Comparison of ENCODE assay signal across 16 cellular contexts in genomic region chr16:30619643-30620042, GRCh38.
"Had no signal": no experiment of that assay in that cellular context is flagged by ENCODE, and none has a peak within 500 bp of the region (broad histone marks: within the 10 kb centered on the region; RNA-seq: fewer than 3 reads in every experiment).

No MANE protein-coding gene starts in this region.

- H3K36me3 Mint-ChIP-seq: memory B cell; naive thymus-derived CD8-positive, alpha-beta T cell had no signal

- H3K9me3 Mint-ChIP-seq: activated naive CD8-positive, alpha-beta T cell treated with anti-CD3 and anti-CD28 coated beads, Interleukin-2, amount 50 U/mL, for 24 hours; memory B cell; naive thymus-derived CD8-positive, alpha-beta T cell; T-helper 2 cell treated with Interferon-gamma antibody and Interleukin-4, amounts not matched to agents 5 μg/mL and 100 μg/mL, for 36 hours had no signal

- H3K4me1 Mint-ChIP-seq: memory B cell had no signal

- ATAC-seq: activated CD4-positive, CD25-positive, alpha-beta regulatory T cell treated with anti-CD3 and anti-CD28 coated beads, Interleukin-2, amount 50 U/mL, for 24 hours; activated naive CD8-positive, alpha-beta T cell treated with anti-CD3 and anti-CD28 coated beads, Interleukin-2, amount 50 U/mL, for 24 hours; heart right ventricle; naive thymus-derived CD8-positive, alpha-beta T cell had no signal

- H3K4me3 Mint-ChIP-seq: activated naive CD8-positive, alpha-beta T cell treated with anti-CD3 and anti-CD28 coated beads, Interleukin-2, amount 50 U/mL, for 24 hours; memory B cell; naive thymus-derived CD8-positive, alpha-beta T cell; T-helper 2 cell treated with Interferon-gamma antibody and Interleukin-4, amounts not matched to agents 5 μg/mL and 100 μg/mL, for 36 hours had no signal

- H3K27ac Mint-ChIP-seq: activated naive CD8-positive, alpha-beta T cell treated with anti-CD3 and anti-CD28 coated beads, Interleukin-2, amount 50 U/mL, for 24 hours; memory B cell; T-helper 2 cell treated with Interferon-gamma antibody and Interleukin-4, amounts not matched to agents 5 μg/mL and 100 μg/mL, for 36 hours had no signal

- DNase-seq: activated naive CD4-positive, alpha-beta T cell treated with Interleukin-2 at 50 U/mL for 16 hours; activated naive CD8-positive, alpha-beta T cell treated with anti-CD3 and anti-CD28 coated beads, Interleukin-2, amount 50 U/mL, for 24 hours; dermis blood vessel endothelial cell; erythroblast; heart right ventricle; left lung; naive thymus-derived CD8-positive, alpha-beta T cell; stimulated activated CD4-positive, alpha-beta T cell treated with anti-CD3 and anti-CD28 coated beads, Interleukin-15, amount 100 ng/mL, for 24 hours; stimulated activated CD4-positive, alpha-beta T cell treated with anti-CD3 and anti-CD28 coated beads, Interleukin-4, amount 100 ng/mL, for 4 hours; stimulated activated CD8-positive, alpha-beta memory T cell treated with anti-CD3 and anti-CD28 coated beads, Interleukin-4, amount 100 ng/mL, for 48 hours; stimulated activated naive CD4-positive, alpha-beta T cell treated with Interleukin-2 at 50 U/mL for 16 hours; substantia nigra; transverse colon had no signal
